In the genomic region with DNA sequence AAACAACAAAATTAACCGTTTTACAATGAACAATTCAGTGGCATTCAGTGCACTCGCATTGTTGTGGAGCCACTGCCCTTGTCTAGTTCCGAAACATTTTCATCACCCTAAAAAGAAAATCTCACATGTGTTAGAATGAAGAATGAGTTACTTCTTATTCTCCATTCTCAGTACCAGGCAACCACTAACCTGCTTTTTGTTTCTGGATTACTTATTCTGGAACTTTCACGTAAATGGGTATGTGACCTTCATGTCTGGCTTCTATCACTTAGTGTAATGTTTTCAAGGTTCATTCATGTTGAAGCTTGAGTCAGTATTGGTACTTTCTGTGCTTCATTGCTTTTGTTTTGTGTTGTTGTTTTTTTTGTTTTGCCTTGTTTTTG, we compare ENCODE assay signal across 1 cellular context.
TF ChIP-seq lines count a peak whose summit lies in the region.

No MANE protein-coding gene starts in this region.

TF ChIP-seq in GM12878, 131 proteins besides CTCF, POLR2A, EP300 and RAD21 (continued from another document):
- TF ChIP-seq, protein P1, sequence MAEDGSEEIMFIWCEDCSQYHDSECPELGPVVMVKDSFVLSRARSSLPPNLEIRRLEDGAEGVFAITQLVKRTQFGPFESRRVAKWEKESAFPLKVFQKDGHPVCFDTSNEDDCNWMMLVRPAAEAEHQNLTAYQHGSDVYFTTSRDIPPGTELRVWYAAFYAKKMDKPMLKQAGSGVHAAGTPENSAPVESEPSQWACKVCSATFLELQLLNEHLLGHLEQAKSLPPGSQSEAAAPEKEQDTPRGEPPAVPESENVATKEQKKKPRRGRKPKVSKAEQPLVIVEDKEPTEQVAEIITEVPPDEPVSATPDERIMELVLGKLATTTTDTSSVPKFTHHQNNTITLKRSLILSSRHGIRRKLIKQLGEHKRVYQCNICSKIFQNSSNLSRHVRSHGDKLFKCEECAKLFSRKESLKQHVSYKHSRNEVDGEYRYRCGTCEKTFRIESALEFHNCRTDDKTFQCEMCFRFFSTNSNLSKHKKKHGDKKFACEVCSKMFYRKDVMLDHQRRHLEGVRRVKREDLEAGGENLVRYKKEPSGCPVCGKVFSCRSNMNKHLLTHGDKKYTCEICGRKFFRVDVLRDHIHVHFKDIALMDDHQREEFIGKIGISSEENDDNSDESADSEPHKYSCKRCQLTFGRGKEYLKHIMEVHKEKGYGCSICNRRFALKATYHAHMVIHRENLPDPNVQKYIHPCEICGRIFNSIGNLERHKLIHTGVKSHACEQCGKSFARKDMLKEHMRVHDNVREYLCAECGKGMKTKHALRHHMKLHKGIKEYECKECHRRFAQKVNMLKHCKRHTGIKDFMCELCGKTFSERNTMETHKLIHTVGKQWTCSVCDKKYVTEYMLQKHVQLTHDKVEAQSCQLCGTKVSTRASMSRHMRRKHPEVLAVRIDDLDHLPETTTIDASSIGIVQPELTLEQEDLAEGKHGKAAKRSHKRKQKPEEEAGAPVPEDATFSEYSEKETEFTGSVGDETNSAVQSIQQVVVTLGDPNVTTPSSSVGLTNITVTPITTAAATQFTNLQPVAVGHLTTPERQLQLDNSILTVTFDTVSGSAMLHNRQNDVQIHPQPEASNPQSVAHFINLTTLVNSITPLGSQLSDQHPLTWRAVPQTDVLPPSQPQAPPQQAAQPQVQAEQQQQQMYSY (CRISPR knock-in tag; IDR thresholded peaks at IDR 0.05), result no peak
- TF ChIP-seq IRF4 (IDR thresholded peaks at IDR 0.05; ENCODE audit: low read depth, low read length) (peak; percentile 73), PAX8 (IDR thresholded peaks at IDR 0.05) (no peak), RUNX3 (IDR thresholded peaks at IDR 0.05; ENCODE audit: low read length) (peak; percentile 66), CREB1 (IDR thresholded peaks at IDR 0.05; ENCODE audit: low read depth) (0 out of 2 replicates have a peak, but pooled peaks have one; percentile 15), ZNF217 (IDR thresholded peaks at IDR 0.05) (peak; percentile 72; the same call in 1 of the 2 replicates), TBL1XR1 (IDR thresholded peaks at IDR 0.05; ENCODE audit: low read depth, low read length) (0 out of 2 replicates have a peak, but pooled peaks have one; percentile 31), ETV6 (conservative IDR thresholded peaks at IDR 0.05 in 1 of 2, IDR thresholded peaks at IDR 0.05 in 1 of 2; ENCODE audit: borderline replicate concordance in 1 of 2, low read depth in 1 of 2) (peak in 1 of 2 experiments; percentile 39; a peak in 1 of 4 replicates), IKZF2 (IDR thresholded peaks at IDR 0.05) (peak in 1 of 2 experiments; percentile 67; a peak in 3 of 4 replicates), GABPA (IDR thresholded peaks at IDR 0.05; ENCODE audit: low read depth) (no peak), KDM1A (IDR thresholded peaks at IDR 0.05; ENCODE audit: borderline replicate concordance) (no peak), CREM (IDR thresholded peaks at IDR 0.05; ENCODE audit: low read depth) (peak; percentile 38; the same call in 1 of the 2 replicates), FOXM1 (IDR thresholded peaks at IDR 0.05; ENCODE audit: low read depth, low read length) (peak; percentile 11; the same call in 1 of the 2 replicates), BCL11A (IDR thresholded peaks at IDR 0.05; ENCODE audit: low read depth, low read length) (0 out of 2 replicates have a peak, but pooled peaks have one; percentile 40), DPF2 (IDR thresholded peaks at IDR 0.05) (no peak), BMI1 (IDR thresholded peaks at IDR 0.05; ENCODE audit: borderline replicate concordance) (no peak), NFIC (IDR thresholded peaks at IDR 0.05; ENCODE audit: low read depth, low read length) (peak; percentile 64; the same call in 1 of the 2 replicates), CEBPB (IDR thresholded peaks at IDR 0.05; ENCODE audit: borderline replicate concordance in 1 of 2, low read depth in 2 of 2, low read length in 2 of 2) (0 out of 4 replicates have a peak, but pooled peaks of 1 of the 2 experiments have one; percentile 37), NR2C1 (IDR thresholded peaks at IDR 0.05) (no peak)
- TF ChIP-seq, protein P2, sequence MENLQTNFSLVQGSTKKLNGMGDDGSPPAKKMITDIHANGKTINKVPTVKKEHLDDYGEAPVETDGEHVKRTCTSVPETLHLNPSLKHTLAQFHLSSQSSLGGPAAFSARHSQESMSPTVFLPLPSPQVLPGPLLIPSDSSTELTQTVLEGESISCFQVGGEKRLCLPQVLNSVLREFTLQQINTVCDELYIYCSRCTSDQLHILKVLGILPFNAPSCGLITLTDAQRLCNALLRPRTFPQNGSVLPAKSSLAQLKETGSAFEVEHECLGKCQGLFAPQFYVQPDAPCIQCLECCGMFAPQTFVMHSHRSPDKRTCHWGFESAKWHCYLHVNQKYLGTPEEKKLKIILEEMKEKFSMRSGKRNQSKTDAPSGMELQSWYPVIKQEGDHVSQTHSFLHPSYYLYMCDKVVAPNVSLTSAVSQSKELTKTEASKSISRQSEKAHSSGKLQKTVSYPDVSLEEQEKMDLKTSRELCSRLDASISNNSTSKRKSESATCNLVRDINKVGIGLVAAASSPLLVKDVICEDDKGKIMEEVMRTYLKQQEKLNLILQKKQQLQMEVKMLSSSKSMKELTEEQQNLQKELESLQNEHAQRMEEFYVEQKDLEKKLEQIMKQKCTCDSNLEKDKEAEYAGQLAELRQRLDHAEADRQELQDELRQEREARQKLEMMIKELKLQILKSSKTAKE (IDR thresholded peaks at IDR 0.05; ENCODE audit: low read depth, poor library complexity, severe bottlenecking), result peak; percentile 77
- TF ChIP-seq, protein P3, sequence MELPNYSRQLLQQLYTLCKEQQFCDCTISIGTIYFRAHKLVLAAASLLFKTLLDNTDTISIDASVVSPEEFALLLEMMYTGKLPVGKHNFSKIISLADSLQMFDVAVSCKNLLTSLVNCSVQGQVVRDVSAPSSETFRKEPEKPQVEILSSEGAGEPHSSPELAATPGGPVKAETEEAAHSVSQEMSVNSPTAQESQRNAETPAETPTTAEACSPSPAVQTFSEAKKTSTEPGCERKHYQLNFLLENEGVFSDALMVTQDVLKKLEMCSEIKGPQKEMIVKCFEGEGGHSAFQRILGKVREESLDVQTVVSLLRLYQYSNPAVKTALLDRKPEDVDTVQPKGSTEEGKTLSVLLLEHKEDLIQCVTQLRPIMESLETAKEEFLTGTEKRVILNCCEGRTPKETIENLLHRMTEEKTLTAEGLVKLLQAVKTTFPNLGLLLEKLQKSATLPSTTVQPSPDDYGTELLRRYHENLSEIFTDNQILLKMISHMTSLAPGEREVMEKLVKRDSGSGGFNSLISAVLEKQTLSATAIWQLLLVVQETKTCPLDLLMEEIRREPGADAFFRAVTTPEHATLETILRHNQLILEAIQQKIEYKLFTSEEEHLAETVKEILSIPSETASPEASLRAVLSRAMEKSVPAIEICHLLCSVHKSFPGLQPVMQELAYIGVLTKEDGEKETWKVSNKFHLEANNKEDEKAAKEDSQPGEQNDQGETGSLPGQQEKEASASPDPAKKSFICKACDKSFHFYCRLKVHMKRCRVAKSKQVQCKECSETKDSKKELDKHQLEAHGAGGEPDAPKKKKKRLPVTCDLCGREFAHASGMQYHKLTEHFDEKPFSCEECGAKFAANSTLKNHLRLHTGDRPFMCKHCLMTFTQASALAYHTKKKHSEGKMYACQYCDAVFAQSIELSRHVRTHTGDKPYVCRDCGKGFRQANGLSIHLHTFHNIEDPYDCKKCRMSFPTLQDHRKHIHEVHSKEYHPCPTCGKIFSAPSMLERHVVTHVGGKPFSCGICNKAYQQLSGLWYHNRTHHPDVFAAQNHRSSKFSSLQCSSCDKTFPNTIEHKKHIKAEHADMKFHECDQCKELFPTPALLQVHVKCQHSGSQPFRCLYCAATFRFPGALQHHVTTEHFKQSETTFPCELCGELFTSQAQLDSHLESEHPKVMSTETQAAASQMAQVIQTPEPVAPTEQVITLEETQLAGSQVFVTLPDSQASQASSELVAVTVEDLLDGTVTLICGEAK (IDR thresholded peaks at IDR 0.05; ENCODE audit: borderline replicate concordance), result no peak
